1 cellular context compared by ENCODE assay signal in the genomic region with DNA sequence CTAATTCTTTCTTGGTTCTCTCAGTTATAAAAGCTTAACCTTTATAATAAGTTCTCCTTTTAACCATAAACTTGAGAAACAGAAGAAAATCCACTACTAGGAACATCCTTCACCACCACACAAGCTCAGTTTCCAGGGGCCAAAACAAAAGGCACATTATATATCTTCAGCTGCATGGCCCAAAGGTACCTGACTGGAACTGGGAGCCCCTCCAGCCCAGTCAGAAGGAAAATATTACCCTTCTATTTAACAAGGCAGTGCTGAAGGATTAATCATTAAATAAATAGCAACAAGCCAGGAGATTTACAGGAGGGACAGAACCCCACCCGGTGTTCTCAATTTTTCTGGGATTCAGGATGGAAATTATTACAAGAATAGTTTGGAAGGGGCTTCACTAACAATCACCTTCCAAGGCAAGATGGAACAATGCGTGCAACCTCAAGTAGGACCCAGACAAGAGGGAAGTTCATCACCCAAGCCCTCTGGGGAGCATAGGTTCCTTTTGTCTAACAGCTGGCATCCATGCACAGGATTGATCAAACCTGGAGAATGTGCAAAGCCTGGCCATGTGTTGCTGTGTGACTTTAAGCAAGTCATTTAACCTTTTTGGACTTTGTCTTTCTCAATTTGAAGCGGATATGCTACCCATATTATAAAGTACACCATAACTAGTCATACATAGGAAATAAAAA.
TF ChIP-seq lines count a peak whose summit lies in the region.

No MANE protein-coding gene starts in this region.

TF ChIP-seq in GM23338, 12 proteins besides CTCF, POLR2A, EP300 and RAD21 (continued from another document):
- TF ChIP-seq, protein P1, sequence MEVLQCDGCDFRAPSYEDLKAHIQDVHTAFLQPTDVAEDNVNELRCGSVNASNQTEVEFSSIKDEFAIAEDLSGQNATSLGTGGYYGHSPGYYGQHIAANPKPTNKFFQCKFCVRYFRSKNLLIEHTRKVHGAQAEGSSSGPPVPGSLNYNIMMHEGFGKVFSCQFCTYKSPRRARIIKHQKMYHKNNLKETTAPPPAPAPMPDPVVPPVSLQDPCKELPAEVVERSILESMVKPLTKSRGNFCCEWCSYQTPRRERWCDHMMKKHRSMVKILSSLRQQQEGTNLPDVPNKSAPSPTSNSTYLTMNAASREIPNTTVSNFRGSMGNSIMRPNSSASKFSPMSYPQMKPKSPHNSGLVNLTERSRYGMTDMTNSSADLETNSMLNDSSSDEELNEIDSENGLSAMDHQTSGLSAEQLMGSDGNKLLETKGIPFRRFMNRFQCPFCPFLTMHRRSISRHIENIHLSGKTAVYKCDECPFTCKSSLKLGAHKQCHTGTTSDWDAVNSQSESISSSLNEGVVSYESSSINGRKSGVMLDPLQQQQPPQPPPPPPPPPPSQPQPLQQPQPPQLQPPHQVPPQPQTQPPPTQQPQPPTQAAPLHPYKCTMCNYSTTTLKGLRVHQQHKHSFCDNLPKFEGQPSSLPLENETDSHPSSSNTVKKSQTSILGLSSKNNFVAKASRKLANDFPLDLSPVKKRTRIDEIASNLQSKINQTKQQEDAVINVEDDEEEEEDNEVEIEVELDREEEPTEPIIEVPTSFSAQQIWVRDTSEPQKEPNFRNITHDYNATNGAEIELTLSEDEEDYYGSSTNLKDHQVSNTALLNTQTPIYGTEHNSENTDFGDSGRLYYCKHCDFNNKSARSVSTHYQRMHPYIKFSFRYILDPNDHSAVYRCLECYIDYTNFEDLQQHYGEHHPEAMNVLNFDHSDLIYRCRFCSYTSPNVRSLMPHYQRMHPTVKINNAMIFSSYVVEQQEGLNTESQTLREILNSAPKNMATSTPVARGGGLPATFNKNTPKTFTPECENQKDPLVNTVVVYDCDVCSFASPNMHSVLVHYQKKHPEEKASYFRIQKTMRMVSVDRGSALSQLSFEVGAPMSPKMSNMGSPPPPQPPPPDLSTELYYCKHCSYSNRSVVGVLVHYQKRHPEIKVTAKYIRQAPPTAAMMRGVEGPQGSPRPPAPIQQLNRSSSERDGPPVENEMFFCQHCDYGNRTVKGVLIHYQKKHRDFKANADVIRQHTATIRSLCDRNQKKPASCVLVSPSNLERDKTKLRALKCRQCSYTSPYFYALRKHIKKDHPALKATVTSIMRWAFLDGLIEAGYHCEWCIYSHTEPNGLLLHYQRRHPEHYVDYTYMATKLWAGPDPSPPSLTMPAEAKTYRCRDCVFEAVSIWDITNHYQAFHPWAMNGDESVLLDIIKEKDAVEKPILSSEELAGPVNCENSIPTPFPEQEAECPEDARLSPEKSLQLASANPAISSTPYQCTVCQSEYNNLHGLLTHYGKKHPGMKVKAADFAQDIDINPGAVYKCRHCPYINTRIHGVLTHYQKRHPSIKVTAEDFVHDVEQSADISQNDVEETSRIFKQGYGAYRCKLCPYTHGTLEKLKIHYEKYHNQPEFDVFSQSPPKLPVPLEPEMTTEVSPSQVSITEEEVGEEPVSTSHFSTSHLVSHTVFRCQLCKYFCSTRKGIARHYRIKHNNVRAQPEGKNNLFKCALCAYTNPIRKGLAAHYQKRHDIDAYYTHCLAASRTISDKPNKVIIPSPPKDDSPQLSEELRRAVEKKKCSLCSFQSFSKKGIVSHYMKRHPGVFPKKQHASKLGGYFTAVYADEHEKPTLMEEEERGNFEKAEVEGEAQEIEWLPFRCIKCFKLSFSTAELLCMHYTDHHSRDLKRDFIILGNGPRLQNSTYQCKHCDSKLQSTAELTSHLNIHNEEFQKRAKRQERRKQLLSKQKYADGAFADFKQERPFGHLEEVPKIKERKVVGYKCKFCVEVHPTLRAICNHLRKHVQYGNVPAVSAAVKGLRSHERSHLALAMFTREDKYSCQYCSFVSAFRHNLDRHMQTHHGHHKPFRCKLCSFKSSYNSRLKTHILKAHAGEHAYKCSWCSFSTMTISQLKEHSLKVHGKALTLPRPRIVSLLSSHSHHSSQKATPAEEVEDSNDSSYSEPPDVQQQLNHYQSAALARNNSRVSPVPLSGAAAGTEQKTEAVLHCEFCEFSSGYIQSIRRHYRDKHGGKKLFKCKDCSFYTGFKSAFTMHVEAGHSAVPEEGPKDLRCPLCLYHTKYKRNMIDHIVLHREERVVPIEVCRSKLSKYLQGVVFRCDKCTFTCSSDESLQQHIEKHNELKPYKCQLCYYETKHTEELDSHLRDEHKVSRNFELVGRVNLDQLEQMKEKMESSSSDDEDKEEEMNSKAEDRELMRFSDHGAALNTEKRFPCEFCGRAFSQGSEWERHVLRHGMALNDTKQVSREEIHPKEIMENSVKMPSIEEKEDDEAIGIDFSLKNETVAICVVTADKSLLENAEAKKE (CRISPR knock-in tag; IDR thresholded peaks at IDR 0.05): no peak
- TF ChIP-seq CREB1 (CRISPR knock-in tag; IDR thresholded peaks at IDR 0.05; ENCODE audit: low read depth) (no peak), REST (IDR thresholded peaks at IDR 0.05; ENCODE audit: unreplicated experiment) (no peak), POLR2AphosphoS5 (IDR thresholded peaks at IDR 0.05; ENCODE audit: low read depth) (no peak), STAT1 (IDR thresholded peaks at IDR 0.05; ENCODE audit: unreplicated experiment) (no peak)
